In genomic region chr14:20350860-20351259, GRCh38 we compare ENCODE assay signal across 1 cellular context.
TF ChIP-seq lines count a peak whose summit lies in the region.

No MANE protein-coding gene starts in this region.

TF ChIP-seq in endothelial cell of umbilical vein, 7 proteins besides CTCF, POLR2A, EP300 and RAD21:
- TF ChIP-seq MAX (IDR thresholded peaks at IDR 0.05; ENCODE audit: insufficient read depth, insufficient read length) (no peak), EZH2 (IDR thresholded peaks at IDR 0.05; ENCODE audit: borderline replicate concordance, low read depth, low read length, severe bottlenecking) (no peak), FOS (IDR thresholded peaks at IDR 0.05; ENCODE audit: borderline replicate concordance, insufficient read depth, low read length) (no peak), POLR2AphosphoS5 (IDR thresholded peaks at IDR 0.05; ENCODE audit: insufficient read depth, low read depth, low read length) (no peak), JUN (IDR thresholded peaks at IDR 0.05; ENCODE audit: borderline replicate concordance, insufficient read depth, insufficient read length, low read depth) (no peak)
